Comparison of ENCODE assay signal across 9 cellular contexts in genomic region chr9:126325779-126326178, GRCh38. TPM values are rescaled to one million over a fixed set of nuclear protein-coding genes. Genes with fewer than 3 reads are reported as not detected.
DNase-seq lines count a peak whose midpoint lies in the region; ATAC-seq and TF ChIP-seq lines count a peak whose summit lies in the region.
"Had no signal": no experiment of that assay in that cellular context is flagged by ENCODE, and none has a peak within 500 bp of the region (broad histone marks: within the 10 kb centered on the region; RNA-seq: fewer than 3 reads in every experiment).

No MANE protein-coding gene starts in this region.

- no peak for TF ChIP-seq CTCF in heart left ventricle (IDR thresholded peaks at IDR 0.05)
- no peak for TF ChIP-seq CTCF in brain (conservative IDR thresholded peaks at IDR 0.05)

- POLR2A ChIA-PET in naive thymus-derived CD4-positive, alpha-beta T cell (lab: Charles Lee): interaction anchor here (1.0 kb wide), 1 partner anchor 165 kb away, joined by 5 read pairs; no protein-coding TSS in a partner anchor

- peaks cover 9 to 20% (median 19%) of the 10 kb centered on the region in 5 experiments for H3K9me3 Mint-ChIP-seq in brain
- H3K9me3 Mint-ChIP-seq in naive thymus-derived CD4-positive, alpha-beta T cell: peaks cover 0 to 9% (median 0%) of the 10 kb centered on the region in 11 donors

- peak overlapping the region; percentile 95 to 100 (median 96) for H3K27ac Mint-ChIP-seq in brain
- peak overlapping the region; percentile 70 to 89 (median 84) for H3K27ac Mint-ChIP-seq in naive thymus-derived CD4-positive, alpha-beta T cell

- no peak for ATAC-seq in heart left ventricle
- ATAC-seq in Right ventricle myocardium superior (ENCODE audit: poor library complexity): no peak
- no peak for ATAC-seq in naive thymus-derived CD4-positive, alpha-beta T cell

- H3K4me1 Mint-ChIP-seq in brain: peaks cover 44% of the 10 kb centered on the region
- H3K4me1 Mint-ChIP-seq in naive thymus-derived CD4-positive, alpha-beta T cell: peaks cover 5 to 35% (median 14%) of the 10 kb centered on the region in 7 donors

- 93 to 97% (median 95%) methylated on average over 5 of the region's 5 CpGs for WGBS in heart left ventricle, 4 donors
- WGBS in urinary bladder: 94% methylated on average over 5 of the region's 5 CpGs

- peaks cover 8% of the 10 kb centered on the region for H3K27me3 Mint-ChIP-seq in brain
- peaks cover 0 to 41% (median 0%) of the 10 kb centered on the region in 5 donors for H3K27me3 Mint-ChIP-seq in naive thymus-derived CD4-positive, alpha-beta T cell

- intact Hi-C loops in heart left ventricle (cut with DNase I) (loop anchor here in 2 of 10 donors (5.0 kb wide), 1 partner anchor 67 kb away; no protein-coding TSS in a partner anchor), Right ventricle myocardium superior (cut with DNase I) (no loop called here)
- intact Hi-C loops in naive thymus-derived CD4-positive, alpha-beta T cell (cut with micrococcal nuclease): loop anchor here (5.0 kb wide), 2 partner anchors 72 to 147 kb away; no protein-coding TSS in a partner anchor

- peaks cover 0 to 19% (median 9%) of the 10 kb centered on the region in 12 donors for H3K9me3 ChIP-seq in heart left ventricle
- H3K9me3 ChIP-seq in naive thymus-derived CD4-positive, alpha-beta T cell (ENCODE audit: control insufficient read depth in 2 of 3, low read length in 3 of 3): peaks cover 0 to 5% (median 0%) of the 10 kb centered on the region in 3 experiments

- peaks cover 34% of the 10 kb centered on the region for H3K36me3 Mint-ChIP-seq in brain
- H3K36me3 Mint-ChIP-seq in naive thymus-derived CD4-positive, alpha-beta T cell: peaks cover 0 to 8% (median 3%) of the 10 kb centered on the region in 5 donors

- H3K4me3 ChIP-seq in heart left ventricle: peak overlapping the region in 10 of 12 donors; percentile 39 to 90 (median 70)
- H3K4me3 ChIP-seq in naive thymus-derived CD4-positive, alpha-beta T cell (ENCODE audit: low read length): peak overlapping the region; percentile 46
- no peak overlapping the region for H3K4me3 ChIP-seq in urinary bladder (ENCODE audit: low read depth, low read length)

- H3K27ac ChIP-seq in heart left ventricle (peak overlapping the region in 8 of 12 donors; percentile 31 to 85 (median 78)), urinary bladder (ENCODE audit: low read depth) (peak overlapping the region; percentile 61)
- H3K27ac ChIP-seq in naive thymus-derived CD4-positive, alpha-beta T cell (ENCODE audit: low read depth, low read length): no peak overlapping the region

- H3K4me1 ChIP-seq in heart left ventricle (peaks cover 0 to 37% (median 15%) of the 10 kb centered on the region in 12 donors), urinary bladder (ENCODE audit: insufficient read depth) (no peaks in the 10 kb centered on the region)
- H3K4me1 ChIP-seq in naive thymus-derived CD4-positive, alpha-beta T cell (ENCODE audit: control insufficient read depth in 2 of 2, insufficient read depth in 2 of 2, low read length in 2 of 2): peaks cover 4 to 35% of the 10 kb centered on the region in 2 donors

- no peak for TF ChIP-seq POLR2A in heart left ventricle (IDR thresholded peaks at IDR 0.05)

- CTCF ChIA-PET in naive thymus-derived CD4-positive, alpha-beta T cell (lab: Charles Lee): interaction anchor here (0.7 to 1.6 kb wide), 5 partner anchors 8 to 173 kb away, joined by 3 to 9 read pairs (median 4); no protein-coding TSS in a partner anchor

- H3K4me3 Mint-ChIP-seq in brain: peak overlapping the region; percentile 80 to 92 (median 88)
- peak overlapping the region; percentile 72 to 89 (median 86) for H3K4me3 Mint-ChIP-seq in naive thymus-derived CD4-positive, alpha-beta T cell

- H3K27me3 ChIP-seq in heart left ventricle: no peaks in the 10 kb centered on the region
- no peaks in the 10 kb centered on the region for H3K27me3 ChIP-seq in naive thymus-derived CD4-positive, alpha-beta T cell (ENCODE audit: control insufficient read depth in 2 of 2, insufficient read depth in 2 of 2, low read length in 2 of 2)
- H3K27me3 ChIP-seq: left lung had no signal

- DNase-seq in heart left ventricle: no peak
- DNase-seq in Right ventricle myocardium superior: no peak
- no peak for DNase-seq in naive thymus-derived CD4-positive, alpha-beta T cell
- no peak for DNase-seq in amniotic stem cell (lab: John Stamatoyannopoulos, UW)
- DNase-seq in cerebellum (ENCODE audit: low spot score): no peak
- no peak for DNase-seq in AG08396 (ENCODE audit: low spot score)

- no peaks in the 10 kb centered on the region for H3K36me3 ChIP-seq in heart left ventricle
- H3K36me3 ChIP-seq in naive thymus-derived CD4-positive, alpha-beta T cell (ENCODE audit: control insufficient read depth in 2 of 3, insufficient read depth in 3 of 3, low read length in 3 of 3): no peaks in the 10 kb centered on the region
- H3K36me3 ChIP-seq in urinary bladder (ENCODE audit: insufficient read depth): no peaks in the 10 kb centered on the region
- H3K36me3 ChIP-seq: left lung had no signal

RNA-seq across cellular contexts. Expression of gene MVB12B, which starts 0.8 kb away (rescaled TPM):
- total RNA-seq in heart left ventricle (10 to 100 TPM in 7 of 9 donors, 1 to 10 TPM in 2; 8.2 to 16.2 (median 11.6) TPM), Right ventricle myocardium superior (11.5 TPM), urinary bladder (12.2 TPM), cerebellum (41.7 TPM)
- polyA plus RNA-seq in heart left ventricle (1 to 10 TPM; 4.9 to 5.1 TPM), brain (ENCODE audit: insufficient read depth, low read depth, low replicate concordance) (42.1 TPM), urinary bladder (13.5 TPM)
- total RNA-seq in naive thymus-derived CD4-positive, alpha-beta T cell: 1 to 10 TPM; 3.0 to 9.7 (median 4.2) TPM
- polyA plus RNA-seq in naive thymus-derived CD4-positive, alpha-beta T cell: 1 to 10 TPM; 1.6 to 2.3 TPM
